ENCODE assay signal across 9 cellular contexts in the genomic region with DNA sequence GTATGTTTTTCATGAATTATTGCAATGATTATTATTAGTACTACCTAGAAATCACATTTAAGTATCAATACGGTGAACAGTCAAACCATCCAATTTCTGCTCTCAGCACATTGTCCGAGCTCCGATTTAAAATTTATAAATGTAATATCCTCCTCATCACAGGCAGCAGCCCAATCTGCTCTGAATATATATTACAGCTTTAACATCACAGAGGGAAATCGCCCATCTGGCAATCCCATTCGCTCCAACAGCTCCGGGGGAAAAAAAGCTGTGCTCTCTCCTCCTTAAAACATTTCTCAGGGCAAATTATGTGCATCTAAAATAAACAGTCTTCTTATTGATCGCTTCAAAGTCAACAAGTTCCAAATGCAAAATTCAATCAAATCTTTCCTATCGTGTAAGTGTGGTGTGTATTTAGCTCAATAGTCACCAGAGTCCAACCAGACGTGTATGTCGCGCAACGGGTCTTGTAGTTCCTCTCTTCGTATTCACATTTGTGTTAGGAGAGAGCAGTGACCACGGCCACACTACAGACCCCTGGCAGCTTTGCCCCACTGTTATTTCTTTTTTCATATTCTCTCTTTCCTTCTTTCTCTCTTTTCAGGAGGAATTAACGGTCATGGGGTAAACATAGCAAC.
DNase-seq lines count a peak whose midpoint lies in the region; ATAC-seq and TF ChIP-seq lines count a peak whose summit lies in the region.
"Had no signal": no experiment of that assay in that cellular context is flagged by ENCODE, and none has a peak within 500 bp of the region (broad histone marks: within the 10 kb centered on the region; RNA-seq: fewer than 3 reads in every experiment).

No MANE protein-coding gene starts in this region.

- ATAC-seq in GM18909 (IDR thresholded peaks at IDR 0.05; ENCODE audit: poor library complexity, unreplicated experiment) (no peak), HG03565 (IDR thresholded peaks at IDR 0.05; ENCODE audit: unreplicated experiment) (no peak), GM18505 (IDR thresholded peaks at IDR 0.05; ENCODE audit: unreplicated experiment) (no peak)

- peak overlapping the region; percentile 76 for H3K4me3 ChIP-seq in astrocyte of the cerebellum (ENCODE audit: low read depth, low read length)
- H3K4me3 ChIP-seq in iPS-20b (ENCODE audit: low read length): peak overlapping the region; percentile 95
- H3K4me3 ChIP-seq in skeletal muscle cell (ENCODE audit: low read depth, low read length): peak overlapping the region; percentile 11

- peak overlapping the region; percentile 54; the same call in 1 of the 2 replicates for H3K9ac ChIP-seq in iPS-20b (ENCODE audit: low read depth, low read length)

- peaks cover 18% of the 10 kb centered on the region; the same call in 1 of the 2 replicates for H3K4me1 ChIP-seq in iPS-20b (ENCODE audit: insufficient read depth, low read length)

- no peak for TF ChIP-seq POLR2A in GM18505 (IDR thresholded peaks at IDR 0.05; ENCODE audit: borderline replicate concordance, extremely low read depth, insufficient read depth, insufficient read length)

- DNase-seq in HS-5 (ENCODE audit: low read depth) (peak; percentile 28), astrocyte of the cerebellum (ENCODE audit: low read depth) (no peak), skeletal muscle cell (ENCODE audit: low read depth) (no peak)
- no peak for DNase-seq in activated naive CD4-positive, alpha-beta T cell (lab: John Stamatoyannopoulos, UW)
- DNase-seq: NCI-H226 had no signal

- no peaks in the 10 kb centered on the region for H3K27me3 ChIP-seq in iPS-20b (ENCODE audit: insufficient read depth, low read length)

- TF ChIP-seq CTCF in astrocyte of the cerebellum (IDR thresholded peaks at IDR 0.05; ENCODE audit: low read depth, low read length, missing control alignments): no peak

- in situ Hi-C loops in astrocyte of the cerebellum (cut with HindIII; ENCODE audit: low sequenced_read_pairs): no loop called here

- H3K9me3 ChIP-seq in iPS-20b (ENCODE audit: insufficient read depth, low read depth, low read length): no peaks in the 10 kb centered on the region

- H3K27ac ChIP-seq in iPS-20b (ENCODE audit: low read length): peak overlapping the region; percentile 8

- H3K36me3 ChIP-seq in iPS-20b (ENCODE audit: insufficient read depth, low read depth, low read length): no peaks in the 10 kb centered on the region

Comparison
In these comparisons a context has a peak if more than half of its experiments do, and no peak if none do; other contexts are left out.
1. H3K4me3 ChIP-seq: peak in every context shown above with its lines; median percentile 95 in iPS-20b; 76 in astrocyte of the cerebellum; 11 in skeletal muscle cell.